In genomic region chr19:58387338-58388174, GRCh38 we compare ENCODE assay signal across 9 cellular contexts. TPM values are rescaled to one million over a fixed set of nuclear protein-coding genes. Genes with fewer than 3 reads are reported as not detected.
DNase-seq lines count a peak whose midpoint lies in the region; ATAC-seq and TF ChIP-seq lines count a peak whose summit lies in the region.
"Had no signal": no experiment of that assay in that cellular context is flagged by ENCODE, and none has a peak within 500 bp of the region (broad histone marks: within the 10 kb centered on the region; RNA-seq: fewer than 3 reads in every experiment).

No MANE protein-coding gene starts in this region.

- peak overlapping the region; percentile 92 for H3K4me3 Mint-ChIP-seq in stimulated activated memory B cell treated with anti-CD40 and anti-IgM and Interleukin-4, amounts not matched to agents 10 μg/mL and 1 μg/mL and 100 μg/mL, for 72 hours

- no peaks in the 10 kb centered on the region for H3K9me2 ChIP-seq in hepatocyte (replicated peaks; ENCODE audit: insufficient read depth)

- H3K27ac Mint-ChIP-seq in stimulated activated memory B cell treated with anti-CD40 and anti-IgM and Interleukin-4, amounts not matched to agents 10 μg/mL and 1 μg/mL and 100 μg/mL, for 72 hours, result peak overlapping the region; percentile 97

- peak overlapping the region; percentile 55 for H3K27ac ChIP-seq in hepatocyte

- H2AFZ ChIP-seq in hepatocyte, result no peak overlapping the region

- peaks cover 8% of the 10 kb centered on the region for H4K20me1 ChIP-seq in hepatocyte (ENCODE audit: insufficient read depth, poor library complexity, severe bottlenecking)

- peaks cover 30% of the 10 kb centered on the region for H3K36me3 Mint-ChIP-seq in stimulated activated memory B cell treated with anti-CD40 and anti-IgM and Interleukin-4, amounts not matched to agents 10 μg/mL and 1 μg/mL and 100 μg/mL, for 72 hours

- no peaks in the 10 kb centered on the region for H3K9me3 Mint-ChIP-seq in stimulated activated memory B cell treated with anti-CD40 and anti-IgM and Interleukin-4, amounts not matched to agents 10 μg/mL and 1 μg/mL and 100 μg/mL, for 72 hours

- H3K4me1 Mint-ChIP-seq in stimulated activated memory B cell treated with anti-CD40 and anti-IgM and Interleukin-4, amounts not matched to agents 10 μg/mL and 1 μg/mL and 100 μg/mL, for 72 hours, result peaks cover 41% of the 10 kb centered on the region

- peaks cover 19% of the 10 kb centered on the region for H3K4me1 ChIP-seq in hepatocyte (ENCODE audit: insufficient read depth)

- 10% methylated on average over 39 of the region's 39 CpGs for WGBS in hepatocyte (ENCODE audit: low lambda C conversion rate, missing lambda C conversion rate)

- ATAC-seq in stimulated activated memory B cell treated with anti-CD40 and anti-IgM and Interleukin-4, amounts not matched to agents 10 μg/mL and 1 μg/mL and 100 μg/mL, for 72 hours, result no peak
- no peak for ATAC-seq in HG03095 (IDR thresholded peaks at IDR 0.05; ENCODE audit: unreplicated experiment)
- no peak for ATAC-seq in GM18511 (IDR thresholded peaks at IDR 0.05; ENCODE audit: unreplicated experiment)

- no peaks in the 10 kb centered on the region for H3K9me3 ChIP-seq in hepatocyte (ENCODE audit: low read depth)

- H3K36me3 ChIP-seq in hepatocyte (replicated peaks; ENCODE audit: insufficient read depth, low read depth), result no peaks in the 10 kb centered on the region

- no peaks in the 10 kb centered on the region for H3K27me3 Mint-ChIP-seq in stimulated activated memory B cell treated with anti-CD40 and anti-IgM and Interleukin-4, amounts not matched to agents 10 μg/mL and 1 μg/mL and 100 μg/mL, for 72 hours

- peak overlapping the region; percentile 95 for H3K4me2 ChIP-seq in hepatocyte

- peaks cover 44% of the 10 kb centered on the region for H3K79me2 ChIP-seq in hepatocyte

- peak; percentile 66 for DNase-seq in activated CD8-positive, alpha-beta memory T cell treated with anti-CD3 and anti-CD28 coated beads for 24 hours
- no peak for DNase-seq in activated CD8-positive, alpha-beta memory T cell treated with anti-CD3 and anti-CD28 coated beads, Interleukin-2, amount 50 U/mL, for 4 hours
- no peak for DNase-seq in hepatocyte (ENCODE audit: low spot score)
- DNase-seq in globus pallidus (ENCODE audit: low spot score), result no peak

- no peak for TF ChIP-seq CTCF in WI38 (IDR thresholded peaks at IDR 0.05; ENCODE audit: low read depth, low read length)
- TF ChIP-seq CTCF in hepatocyte (IDR thresholded peaks at IDR 0.05; ENCODE audit: poor library complexity), result no peak

- no peaks in the 10 kb centered on the region for H3K27me3 ChIP-seq in hepatocyte

- H3K4me3 ChIP-seq in WI38 (ENCODE audit: low read depth, low read length) (peak overlapping the region; percentile 97), hepatocyte (peak overlapping the region; percentile 60)

RNA-seq across cellular contexts. Expression of gene RPS5, which starts 0.5 kb away (rescaled TPM):
- 1,644 and 2,420 TPM in 2 replicates for total RNA-seq in hepatocyte
- polyA plus RNA-seq in hepatocyte, result 562 and 565 TPM in 2 replicates

RNA-seq across cellular contexts. Expression of gene ZNF837, which starts 6.7 kb away (rescaled TPM):
- total RNA-seq in hepatocyte, result 5.0 and 5.9 TPM in 2 replicates
- polyA plus RNA-seq in hepatocyte, result 5.4 and 9.7 TPM in 2 replicates

RNA-seq across cellular contexts. Expression of gene RNF225, which starts 7.9 kb away (rescaled TPM):
- total RNA-seq in hepatocyte, result not detected in 2 replicates
- polyA plus RNA-seq in hepatocyte, result 0.47 TPM in 1 of 2 replicates, not detected in the other
- total RNA-seq: dermis microvascular lymphatic vessel endothelial cell had no signal

RNA-seq across cellular contexts. Expression of gene ZNF584, which starts 20.9 kb away (rescaled TPM):
- 4.5 and 5.5 TPM in 2 replicates for total RNA-seq in hepatocyte
- polyA plus RNA-seq in hepatocyte, result 4.5 and 7.9 TPM in 2 replicates

RNA-seq across cellular contexts. Expression of gene ZNF497, which starts 25.0 kb away (rescaled TPM):
- total RNA-seq in hepatocyte, result 1.5 and 1.6 TPM in 2 replicates
- 3.3 and 4.3 TPM in 2 replicates for polyA plus RNA-seq in hepatocyte
